Comparison of ENCODE assay signal across 25 cellular contexts in genomic region chr1:20814472-20814871, GRCh38.
"Had no signal": no experiment of that assay in that cellular context is flagged by ENCODE, and none has a peak within 500 bp of the region (broad histone marks: within the 10 kb centered on the region; RNA-seq: fewer than 3 reads in every experiment).

No MANE protein-coding gene starts in this region.

- H3K4me1 ChIP-seq: colonic mucosa, esophagus squamous epithelium, gastrocnemius medialis, heart right ventricle, left lung, lower lobe of right lung had no signal

- H3K9me3 ChIP-seq: colonic mucosa, esophagus squamous epithelium, gastrocnemius medialis, heart right ventricle, left lung, lower lobe of right lung had no signal

- FAIRE-seq: endometrium, islet of Langerhans, keratinocyte had no signal

- DNase-seq: colonic mucosa; cortex of kidney; effector CD8-positive, alpha-beta T cell; effector memory CD8-positive, alpha-beta T cell; endodermal cell; erythroblast; esophagus squamous epithelium; foreskin fibroblast; foreskin melanocyte; gastrocnemius medialis; glutamatergic neuron; head of caudate nucleus; heart right ventricle; hippocampal formation; left cardiac atrium; left lung; left ventricle myocardium superior; lower lobe of right lung; mesendoderm; midbrain had no signal

- ATAC-seq: effector memory CD8-positive, alpha-beta T cell; esophagus mucosa; gastrocnemius medialis; heart right ventricle; left cardiac atrium; left lung; left ventricle myocardium superior; lower lobe of right lung had no signal

- H3K27me3 ChIP-seq: colonic mucosa, esophagus squamous epithelium, gastrocnemius medialis, heart right ventricle, left lung had no signal

- H3K36me3 ChIP-seq: colonic mucosa had no signal

- H3K4me3 ChIP-seq: colonic mucosa, esophagus squamous epithelium, gastrocnemius medialis, heart right ventricle, left lung, lower lobe of right lung had no signal

- H3K27ac ChIP-seq: colonic mucosa, epithelial cell of prostate, esophagus squamous epithelium, gastrocnemius medialis, heart right ventricle, left lung, lower lobe of right lung had no signal
